Comparison of ENCODE assay signal across 19 cellular contexts in genomic region chr21:45947296-45947695, GRCh38.
"Had no signal": no experiment of that assay in that cellular context is flagged by ENCODE, and none has a peak within 500 bp of the region (broad histone marks: within the 10 kb centered on the region; RNA-seq: fewer than 3 reads in every experiment).

No MANE protein-coding gene starts in this region.

- DNase-seq: colonic mucosa; dermis blood vessel endothelial cell; foreskin keratinocyte; hypothalamus; islet precursor cell; mammary epithelial cell; mucosa of descending colon; naive thymus-derived CD8-positive, alpha-beta T cell; right cardiac atrium; stimulated activated CD4-positive, alpha-beta T cell treated with anti-CD3 and anti-CD28 coated beads, Interleukin-4, amount 100 ng/mL, for 1 hour; stimulated activated CD8-positive, alpha-beta memory T cell treated with anti-CD3 and anti-CD28 coated beads, Interleukin-4, amount 100 ng/mL, for 48 hours; tibial artery; upper lobe of right lung had no signal

- H3K27me3 ChIP-seq: colonic mucosa, heart left ventricle, tibial artery, vagina had no signal

- H3K9me3 ChIP-seq: colonic mucosa, heart left ventricle, mucosa of descending colon, tibial artery, upper lobe of right lung, vagina had no signal

- H3K4me1 ChIP-seq: colonic mucosa, foreskin keratinocyte had no signal

- H3K4me3 ChIP-seq: colonic mucosa, heart left ventricle, mucosa of descending colon, smooth muscle cell, tibial artery, upper lobe of right lung, vagina had no signal

- H3K27ac ChIP-seq: colonic mucosa, foreskin keratinocyte, heart left ventricle, tibial artery, upper lobe of right lung, vagina had no signal

- H3K27me3 Mint-ChIP-seq: stimulated activated naive CD8-positive, alpha-beta T cell treated with anti-CD3 and anti-CD28 coated beads, Interleukin-15, Interleukin-2, amounts not matched to agents 100 ng/mL and 50 ng/mL, for 24 hours had no signal

- H3K4me1 Mint-ChIP-seq: naive thymus-derived CD8-positive, alpha-beta T cell; stimulated activated effector memory CD8-positive, alpha-beta T cell treated with anti-CD3 and anti-CD28 coated beads, Interleukin-12 subunit alpha, Interleukin-12 subunit beta, amount 100 ng/mL, for 72 hours had no signal

- H3K4me2 ChIP-seq: smooth muscle cell had no signal

- ATAC-seq: foreskin keratinocyte; heart left ventricle; left lobe of liver; mucosa of descending colon; naive thymus-derived CD8-positive, alpha-beta T cell; right cardiac atrium; stimulated activated effector memory CD8-positive, alpha-beta T cell treated with anti-CD3 and anti-CD28 coated beads, Interleukin-12 subunit alpha, Interleukin-12 subunit beta, amount 100 ng/mL, for 72 hours; upper lobe of right lung had no signal

- H3K9me3 Mint-ChIP-seq: naive thymus-derived CD8-positive, alpha-beta T cell; stimulated activated effector memory CD8-positive, alpha-beta T cell treated with anti-CD3 and anti-CD28 coated beads, Interleukin-12 subunit alpha, Interleukin-12 subunit beta, amount 100 ng/mL, for 72 hours; stimulated activated naive CD8-positive, alpha-beta T cell treated with anti-CD3 and anti-CD28 coated beads, Interleukin-15, Interleukin-2, amounts not matched to agents 100 ng/mL and 50 ng/mL, for 24 hours had no signal

- H3K36me3 Mint-ChIP-seq: naive thymus-derived CD8-positive, alpha-beta T cell had no signal

- H3K36me3 ChIP-seq: colonic mucosa, heart left ventricle, tibial artery, upper lobe of right lung, vagina had no signal

- H3K4me3 Mint-ChIP-seq: naive thymus-derived CD8-positive, alpha-beta T cell; stimulated activated effector memory CD8-positive, alpha-beta T cell treated with anti-CD3 and anti-CD28 coated beads, Interleukin-12 subunit alpha, Interleukin-12 subunit beta, amount 100 ng/mL, for 72 hours; stimulated activated naive CD8-positive, alpha-beta T cell treated with anti-CD3 and anti-CD28 coated beads, Interleukin-15, Interleukin-2, amounts not matched to agents 100 ng/mL and 50 ng/mL, for 24 hours had no signal

- H3K27ac Mint-ChIP-seq: naive thymus-derived CD8-positive, alpha-beta T cell; stimulated activated effector memory CD8-positive, alpha-beta T cell treated with anti-CD3 and anti-CD28 coated beads, Interleukin-12 subunit alpha, Interleukin-12 subunit beta, amount 100 ng/mL, for 72 hours; stimulated activated naive CD8-positive, alpha-beta T cell treated with anti-CD3 and anti-CD28 coated beads, Interleukin-15, Interleukin-2, amounts not matched to agents 100 ng/mL and 50 ng/mL, for 24 hours had no signal
